10 cellular contexts compared by ENCODE assay signal in genomic region chr2:109351164-109351756, GRCh38.
DNase-seq lines count a peak whose midpoint lies in the region; ATAC-seq, FAIRE-seq and TF ChIP-seq lines count a peak whose summit lies in the region.
"Had no signal": no experiment of that assay in that cellular context is flagged by ENCODE, and none has a peak within 500 bp of the region (broad histone marks: within the 10 kb centered on the region; RNA-seq: fewer than 3 reads in every experiment).

No MANE protein-coding gene starts in this region.

- no peaks in the 10 kb centered on the region for H3K27me3 ChIP-seq in rectal smooth muscle tissue (ENCODE audit: control insufficient read depth, insufficient read depth, low read length)
- no peaks in the 10 kb centered on the region for H3K27me3 ChIP-seq in tibial nerve

- H3K9me3 ChIP-seq in tibial nerve, result peaks cover 0 to 5% (median 0%) of the 10 kb centered on the region in 4 donors

- H3K27ac ChIP-seq in rectal smooth muscle tissue (ENCODE audit: low read depth, low read length), result peak overlapping the region; percentile 33
- no peak overlapping the region for H3K27ac ChIP-seq in tibial nerve

- TF ChIP-seq EP300 in tibial nerve (IDR thresholded peaks at IDR 0.05), result no peak

- 53 to 57% methylated on average over 9 of the region's 9 CpGs for WGBS in tibial nerve, 2 donors

- TF ChIP-seq CTCF in epithelial cell of esophagus (IDR thresholded peaks at IDR 0.05; ENCODE audit: insufficient read depth, low read depth, low read length, missing control alignments) (no peak), tibial nerve (IDR thresholded peaks at IDR 0.05) (no peak)

- FAIRE-seq in GM12892 (lab: Jason Lieb, UNC), result no peak

- DNase-seq in GM03348 (ENCODE audit: low spot score) (peak; percentile 86), NCI-H2196 treated with DMSO at 0.1 percent for 48 hours (lab: John Stamatoyannopoulos, UW; ENCODE audit: unreplicated experiment) (peak; percentile 14), epithelial cell of esophagus (ENCODE audit: low read depth) (peak; percentile 68), NCI-H1930 (lab: John Stamatoyannopoulos, UW) (no peak), tibial nerve (ENCODE audit: low spot score in 2 of 2) (no peak), GM12892 (ENCODE audit: insufficient read length) (no peak)
- DNase-seq: activated B cell treated with CpG ODN at 0.5 μM for 24 hours, KBM-7 had no signal

- TF ChIP-seq POLR2A in tibial nerve (IDR thresholded peaks at IDR 0.05) (no peak), GM12892 (IDR thresholded peaks at IDR 0.05; ENCODE audit: low read depth, low read length) (no peak)

- H3K36me3 ChIP-seq in rectal smooth muscle tissue (ENCODE audit: control insufficient read depth, insufficient read depth, low read length) (no peaks in the 10 kb centered on the region), tibial nerve (no peaks in the 10 kb centered on the region)

- H3K4me3 ChIP-seq in epithelial cell of esophagus (ENCODE audit: low read length) (no peak overlapping the region), rectal smooth muscle tissue (ENCODE audit: low read length) (no peak overlapping the region), tibial nerve (no peak overlapping the region)

- H3K4me1 ChIP-seq in rectal smooth muscle tissue (ENCODE audit: control insufficient read depth, insufficient read depth, low read length), result peaks cover 19% of the 10 kb centered on the region
- peaks cover 0 to 26% (median 0%) of the 10 kb centered on the region in 4 donors for H3K4me1 ChIP-seq in tibial nerve

- ATAC-seq in HG03175 (IDR thresholded peaks at IDR 0.05; ENCODE audit: unreplicated experiment), result no peak

- H3K9ac ChIP-seq in rectal smooth muscle tissue (ENCODE audit: low read length), result no peak overlapping the region

Comparison
In these comparisons a context has a peak if more than half of its experiments do, and no peak if none do; other contexts are left out.
1. DNase-seq: peak in GM03348 (single experiment), NCI-H2196 treated with DMSO at 0.1 percent for 48 hours (single experiment) and epithelial cell of esophagus (single experiment); none in NCI-H1930 (0 of 2), tibial nerve (0 of 2) and GM12892 (single experiment).